13 cellular contexts compared by ENCODE assay signal in the genomic region with DNA sequence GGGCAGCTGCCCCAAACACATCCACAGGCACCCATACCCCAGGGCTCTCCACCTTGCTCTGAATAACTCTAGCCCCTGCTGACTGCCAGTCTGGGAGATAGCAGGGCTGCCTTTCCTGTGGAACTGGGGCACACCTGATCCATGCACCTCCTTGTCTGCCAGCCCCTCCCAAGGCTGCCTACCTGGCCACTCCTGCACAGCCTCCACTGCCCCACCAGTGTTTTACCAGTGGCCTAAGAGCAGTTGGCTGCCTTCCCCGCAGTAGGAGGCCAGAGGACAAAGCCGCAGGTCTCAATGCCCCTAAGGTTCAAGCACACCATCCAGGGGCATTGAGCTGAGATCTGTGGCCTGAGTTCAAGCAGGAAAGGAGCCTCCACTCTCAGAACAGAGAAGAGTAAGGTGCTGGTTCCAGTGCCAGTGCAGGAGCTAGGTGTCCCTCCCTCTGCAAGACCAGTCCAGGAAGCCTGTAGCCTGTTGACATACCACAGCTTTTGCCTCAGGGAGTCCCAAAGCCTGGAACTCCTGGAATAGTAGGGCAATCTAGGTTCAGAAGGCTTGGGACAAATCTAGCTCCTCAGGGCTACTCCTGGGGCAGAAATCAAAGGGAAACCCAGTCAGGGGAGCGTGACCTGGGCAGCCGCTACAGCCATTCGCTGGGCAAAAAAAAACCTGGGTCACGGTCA.
DNase-seq lines count a peak whose midpoint lies in the region; ATAC-seq and TF ChIP-seq lines count a peak whose summit lies in the region.
"Had no signal": no experiment of that assay in that cellular context is flagged by ENCODE, and none has a peak within 500 bp of the region (broad histone marks: within the 10 kb centered on the region; RNA-seq: fewer than 3 reads in every experiment).

No MANE protein-coding gene starts in this region.

- no peaks in the 10 kb centered on the region for H3K36me3 ChIP-seq in SJCRH30
- H3K36me3 ChIP-seq in neuronal stem cell (replicated peaks in 1 of 2; ENCODE audit: control insufficient read depth in 2 of 2, insufficient read depth in 2 of 2, low read length in 2 of 2) = no peaks in the 10 kb centered on the region
- H3K36me3 ChIP-seq in mammary epithelial cell (ENCODE audit: insufficient read depth, low read length) = no peaks in the 10 kb centered on the region

- no peak overlapping the region for H4K8ac ChIP-seq in neuronal stem cell (ENCODE audit: low read depth, low read length)

- H3K36me3 Mint-ChIP-seq in activated T-cell treated with anti-CD3 and anti-CD28 coated beads, Interleukin-2, amount 50 U/mL, for 24 hours (ENCODE audit: low read depth) = no peaks in the 10 kb centered on the region
- H3K36me3 Mint-ChIP-seq: CD4-positive, CD25-positive, alpha-beta regulatory T cell had no signal

- H3K4ac ChIP-seq in neuronal stem cell (ENCODE audit: low read length) = no peak overlapping the region

- peak overlapping the region; percentile 67 for H3K27ac ChIP-seq in SJCRH30
- no peak overlapping the region for H3K27ac ChIP-seq in neuronal stem cell (replicated peaks; ENCODE audit: low read length)
- no peak overlapping the region for H3K27ac ChIP-seq in mammary epithelial cell (ENCODE audit: insufficient read depth, low read depth, low read length)
- H3K27ac ChIP-seq: 22Rv1, KMS-11 had no signal

- H3K4me1 Mint-ChIP-seq in activated T-cell treated with anti-CD3 and anti-CD28 coated beads, Interleukin-2, amount 50 U/mL, for 24 hours (ENCODE audit: low read depth) = peaks cover 6% of the 10 kb centered on the region
- H3K4me1 Mint-ChIP-seq: CD4-positive, CD25-positive, alpha-beta regulatory T cell had no signal

- H2BK12ac ChIP-seq in neuronal stem cell (ENCODE audit: low read length) = no peak overlapping the region

- H3K4me3 ChIP-seq in SJCRH30 = no peak overlapping the region
- H3K4me3 ChIP-seq in neuronal stem cell (ENCODE audit: low read length in 2 of 2) = no peak overlapping the region
- no peak overlapping the region for H3K4me3 ChIP-seq in mammary epithelial cell (replicated peaks in 1 of 3; ENCODE audit: insufficient read depth in 1 of 3, low read depth in 2 of 3, low read length in 3 of 3)
- H3K4me3 ChIP-seq: GM12878 had no signal

- no peak overlapping the region for H3K27ac Mint-ChIP-seq in activated T-cell treated with anti-CD3 and anti-CD28 coated beads, Interleukin-2, amount 50 U/mL, for 24 hours
- H3K27ac Mint-ChIP-seq: CD4-positive, CD25-positive, alpha-beta regulatory T cell had no signal

- no peak overlapping the region for H3K4me3 Mint-ChIP-seq in activated T-cell treated with anti-CD3 and anti-CD28 coated beads, Interleukin-2, amount 50 U/mL, for 24 hours
- H3K4me3 Mint-ChIP-seq: CD4-positive, CD25-positive, alpha-beta regulatory T cell had no signal

- H3K4me2 ChIP-seq in neuronal stem cell (ENCODE audit: insufficient read depth, low read length, poor library complexity, severe bottlenecking) (no peak overlapping the region), mammary epithelial cell (ENCODE audit: insufficient read depth, low read depth, low read length) (no peak overlapping the region)
- H3K4me2 ChIP-seq: KMS-11 had no signal

- in situ Hi-C loops in mammary epithelial cell (cut with MboI; ENCODE audit: low sequenced_read_pairs in 2 of 2) = loop anchor here in 1 of 2 donors (25.0 kb wide), 1 partner anchor 522 kb away; the partner anchor contains the start of gene PTGER4

- H3K9ac ChIP-seq in neuronal stem cell (ENCODE audit: low read depth, low read length, poor library complexity) = no peak overlapping the region
- H3K9ac ChIP-seq in mammary epithelial cell (ENCODE audit: insufficient read depth, low read length) = no peak overlapping the region
- H3K9ac ChIP-seq: KMS-11 had no signal

- peaks cover 28% of the 10 kb centered on the region for H3K4me1 ChIP-seq in SJCRH30
- no peaks in the 10 kb centered on the region for H3K4me1 ChIP-seq in neuronal stem cell (ENCODE audit: control insufficient read depth in 2 of 2, insufficient read depth in 1 of 2, low read depth in 1 of 2, low read length in 2 of 2)
- H3K4me1 ChIP-seq in mammary epithelial cell (ENCODE audit: insufficient read depth, low read length) = no peaks in the 10 kb centered on the region

- peak overlapping the region; percentile 67 for H3K14ac ChIP-seq in neuronal stem cell (ENCODE audit: low read length)

- no peak overlapping the region for H2BK15ac ChIP-seq in neuronal stem cell (ENCODE audit: low read length)

- H3K27me3 ChIP-seq in SJCRH30 (no peaks in the 10 kb centered on the region), neuronal stem cell (ENCODE audit: control insufficient read depth in 3 of 3, insufficient read depth in 3 of 3, low read depth in 1 of 3, low read length in 3 of 3) (no peaks in the 10 kb centered on the region), mammary epithelial cell (ENCODE audit: insufficient read depth, low read length) (no peaks in the 10 kb centered on the region)

- peaks cover 5% of the 10 kb centered on the region for H3K9me3 Mint-ChIP-seq in activated T-cell treated with anti-CD3 and anti-CD28 coated beads, Interleukin-2, amount 50 U/mL, for 24 hours

- CTCF ChIA-PET in mammary epithelial cell (lab: Charles Lee; ENCODE audit: low non-redundant PET) = no interaction called here

- H3K79me2 ChIP-seq in mammary epithelial cell (ENCODE audit: insufficient read depth, low read length) = no peaks in the 10 kb centered on the region

- DNase-seq in activated T-cell treated with anti-CD3 and anti-CD28 coated beads, Interleukin-2, amount 50 U/mL, for 24 hours = peak; percentile 27
- no peak for DNase-seq in activated T-cell treated with anti-CD3 and anti-CD28 coated beads, Interleukin-2, amount 50 U/mL, for 1 hour
- peak in 1 of 2 experiments; percentile 3 for DNase-seq in SJCRH30
- DNase-seq in neuronal stem cell (ENCODE audit: low spot score) = no peak
- DNase-seq in mammary epithelial cell = no peak
- no peak for DNase-seq in NCI-H345 treated with DMSO at 0.1 percent for 48 hours (lab: John Stamatoyannopoulos, UW; ENCODE audit: unreplicated experiment)
- DNase-seq: CD4-positive, CD25-positive, alpha-beta regulatory T cell had no signal

- no peak overlapping the region for H2BK120ac ChIP-seq in neuronal stem cell (ENCODE audit: low read depth, low read length)

- no peak overlapping the region for H2AK5ac ChIP-seq in neuronal stem cell (ENCODE audit: low read depth, low read length)

- no peak overlapping the region for H4K91ac ChIP-seq in neuronal stem cell (ENCODE audit: low read depth, low read length, poor library complexity)

- no peaks in the 10 kb centered on the region for H3K79me1 ChIP-seq in neuronal stem cell (ENCODE audit: low read depth, low read length)

- no peak overlapping the region for H3K23ac ChIP-seq in neuronal stem cell (ENCODE audit: low read depth, low read length, poor library complexity)

- H2BK5ac ChIP-seq in neuronal stem cell (ENCODE audit: low read length) = no peak overlapping the region

- no peaks in the 10 kb centered on the region; the same call in 1 of the 2 replicates for H3K9me3 ChIP-seq in SJCRH30 (replicated peaks)
- no peaks in the 10 kb centered on the region for H3K9me3 ChIP-seq in neuronal stem cell (replicated peaks in 1 of 2; ENCODE audit: control insufficient read depth in 2 of 2, insufficient read depth in 1 of 2, low read depth in 1 of 2, low read length in 2 of 2)
- H3K9me3 ChIP-seq in mammary epithelial cell (replicated peaks; ENCODE audit: insufficient read depth, low read length) = no peaks in the 10 kb centered on the region

- WGBS in neuronal stem cell (ENCODE audit: extremely low coverage in 2 of 2, insufficient read length in 2 of 2, insufficient replicate concordance in 1 of 2), 2 donors = no CpG with 5 or more reads among the region's 6 CpGs
- 89% methylated on average over 4 of the region's 6 CpGs for WGBS in mammary epithelial cell (ENCODE audit: low coverage, missing lambda C conversion rate)

- no peak overlapping the region for H2AFZ ChIP-seq in neuronal stem cell (ENCODE audit: low read length)
- no peak overlapping the region for H2AFZ ChIP-seq in mammary epithelial cell (ENCODE audit: low read depth, low read length)

- dilution Hi-C loops in mammary epithelial cell (cut with HindIII; ENCODE audit: low sequenced_read_pairs) = no loop called here

- peak overlapping the region; percentile 24 for H3K18ac ChIP-seq in neuronal stem cell (ENCODE audit: low read length)

- intact Hi-C loops in mammary epithelial cell (cut with micrococcal nuclease) = loop anchor here (5.0 to 10.0 kb wide), 3 partner anchors 352 to 572 kb away; no protein-coding TSS in a partner anchor

- no peak for ATAC-seq in HG03280 (IDR thresholded peaks at IDR 0.05; ENCODE audit: unreplicated experiment)
- no peak for ATAC-seq in GM21528 (IDR thresholded peaks at IDR 0.05; ENCODE audit: low FRiP score, unreplicated experiment)
- ATAC-seq: GM12878, HCT116 had no signal

- H4K20me1 ChIP-seq in mammary epithelial cell (ENCODE audit: insufficient read depth, low read length) = no peaks in the 10 kb centered on the region

- no TSS peak for BruUV-seq in mammary epithelial cell (replicated peaks; lab: Mats Ljungman, UMichigan)

- TF ChIP-seq CTCF in mammary epithelial cell (conservative IDR thresholded peaks at IDR 0.05 in 1 of 2, IDR thresholded peaks at IDR 0.05 in 1 of 2; ENCODE audit: extremely low read depth in 1 of 2, insufficient read depth in 1 of 2, low read depth in 1 of 2, low read length in 2 of 2) = no peak

- no peaks in the 10 kb centered on the region for H3K27me3 Mint-ChIP-seq in activated T-cell treated with anti-CD3 and anti-CD28 coated beads, Interleukin-2, amount 50 U/mL, for 24 hours
- H3K27me3 Mint-ChIP-seq: CD4-positive, CD25-positive, alpha-beta regulatory T cell had no signal
